Comparison of ENCODE assay signal across 25 cellular contexts in the genomic region with DNA sequence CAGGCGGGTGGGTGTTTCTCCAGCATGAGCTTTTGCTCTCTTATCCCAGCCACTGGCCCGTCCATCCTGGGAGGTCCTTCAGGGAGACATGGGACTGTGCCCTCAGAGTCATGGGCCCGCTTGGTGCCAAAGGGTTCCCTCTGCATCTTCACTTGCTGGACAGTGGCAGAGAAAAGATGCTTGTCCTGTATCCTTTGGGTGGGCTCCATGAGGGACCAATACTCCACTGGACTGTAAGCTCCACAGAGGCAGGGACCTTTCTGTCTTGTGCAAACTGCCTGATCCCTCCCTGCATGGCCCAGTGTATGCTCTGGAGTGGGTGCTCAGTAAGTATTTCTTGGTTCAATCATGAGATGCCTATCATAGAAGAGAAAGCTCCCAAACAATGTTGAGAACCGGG.
"Had no signal": no experiment of that assay in that cellular context is flagged by ENCODE, and none has a peak within 500 bp of the region (broad histone marks: within the 10 kb centered on the region; RNA-seq: fewer than 3 reads in every experiment).

No MANE protein-coding gene starts in this region.

- H3K4me1 Mint-ChIP-seq: activated B cell treated with CpG ODN at 0.5 μM for 24 hours; activated T-helper 17 cell treated with anti-CD3 and anti-CD28 coated beads, Interleukin-2, amount 50 U/mL, for 72 hours; central memory CD8-positive, alpha-beta T cell had no signal

- H3K27me3 ChIP-seq: brain microvascular endothelial cell had no signal

- H3K36me3 ChIP-seq: brain microvascular endothelial cell had no signal

- H3K4me3 ChIP-seq: coronary artery had no signal

- H3K27ac Mint-ChIP-seq: activated B cell treated with CpG ODN at 0.5 μM for 24 hours; activated CD8-positive, alpha-beta T cell treated with anti-CD3 and anti-CD28 coated beads for 36 hours; activated naive CD8-positive, alpha-beta T cell; activated T-helper 17 cell treated with anti-CD3 and anti-CD28 coated beads, Interleukin-2, amount 50 U/mL, for 72 hours had no signal

- H3K4me3 Mint-ChIP-seq: activated B cell treated with CpG ODN at 0.5 μM for 24 hours; activated CD8-positive, alpha-beta T cell treated with anti-CD3 and anti-CD28 coated beads for 36 hours; activated naive CD8-positive, alpha-beta T cell; activated T-cell treated with anti-CD3 and anti-CD28 coated beads, Interleukin-2, amount 50 U/mL, for 4 hours; activated T-helper 17 cell treated with anti-CD3 and anti-CD28 coated beads, Interleukin-2, amount 50 U/mL, for 72 hours; central memory CD8-positive, alpha-beta T cell had no signal

- H3K27ac ChIP-seq: brain microvascular endothelial cell, coronary artery had no signal

- H3K9me3 Mint-ChIP-seq: activated T-helper 17 cell treated with anti-CD3 and anti-CD28 coated beads, Interleukin-2, amount 50 U/mL, for 72 hours; central memory CD8-positive, alpha-beta T cell had no signal

- ATAC-seq: activated CD4-positive, CD25-positive, alpha-beta regulatory T cell treated with anti-CD3 and anti-CD28 coated beads, Interleukin-2, amount 50 U/mL, for 24 hours; activated CD8-positive, alpha-beta T cell treated with anti-CD3 and anti-CD28 coated beads for 36 hours; activated T-cell treated with anti-CD3 and anti-CD28 coated beads, Interleukin-2, amount 50 U/mL, for 4 hours; activated T-helper 17 cell treated with anti-CD3 and anti-CD28 coated beads, Interleukin-2, amount 50 U/mL, for 72 hours; esophagus mucosa had no signal

- DNase-seq: activated B cell treated with CpG ODN at 0.5 μM for 24 hours; activated CD4-positive, alpha-beta T cell treated with anti-CD3 and anti-CD28 coated beads for 48 hours; activated CD4-positive, alpha-beta T cell treated with anti-CD3 and anti-CD28 coated beads, Interleukin-2, amount 50 U/mL, for 1 hour; activated CD4-positive, alpha-beta T cell treated with anti-CD3 and anti-CD28 coated beads, Interleukin-2, amount 50 U/mL, for 48 hours; activated CD8-positive, alpha-beta memory T cell treated with anti-CD3 and anti-CD28 coated beads for 24 hours; activated CD8-positive, alpha-beta T cell treated with anti-CD3 and anti-CD28 coated beads for 36 hours; activated effector memory CD4-positive, alpha-beta T cell treated with Interleukin-2 at 50 U/mL for 16 hours; activated gamma-delta T cell treated with Interleukin-2 at 50 U/mL for 16 hours; activated naive CD4-positive, alpha-beta T cell treated with anti-CD3 and anti-CD28 coated beads, Interleukin-2, amount 50 U/mL, for 16 hours; activated naive CD4-positive, alpha-beta T cell treated with Interleukin-2 at 50 U/mL for 16 hours; activated T-cell treated with anti-CD3 and anti-CD28 coated beads, Interleukin-2, amount 50 U/mL, for 4 hours; amniotic stem cell; anterior cingulate cortex; brain microvascular endothelial cell; dermis blood vessel endothelial cell; effector CD8-positive, alpha-beta T cell; foreskin fibroblast; head of caudate nucleus; T-helper 2 cell had no signal

- H3K36me3 Mint-ChIP-seq: activated naive CD8-positive, alpha-beta T cell had no signal
